ENCODE assay signal across 9 cellular contexts in the genomic region with DNA sequence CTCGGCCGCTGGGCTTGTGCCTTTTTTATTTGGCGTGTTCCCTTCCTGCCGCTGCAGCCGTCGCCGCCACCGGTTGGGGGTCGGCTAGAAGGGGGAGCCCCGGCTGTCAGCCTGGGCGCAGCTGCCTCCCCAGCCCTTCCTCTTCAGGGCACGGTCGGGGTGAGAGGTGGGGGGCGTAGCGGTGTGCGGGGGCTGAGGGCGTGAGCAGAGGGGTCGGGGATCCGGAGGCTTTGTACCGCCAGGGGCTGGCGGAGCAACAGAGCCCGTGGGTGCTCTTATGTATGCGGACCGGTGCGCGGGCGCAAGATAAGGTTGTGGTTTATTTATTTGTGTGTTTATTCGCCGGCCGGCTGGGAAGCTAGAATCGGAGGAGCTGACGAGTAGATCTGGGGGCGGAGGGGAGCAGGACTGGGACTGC. TPM values are rescaled to one million over a fixed set of nuclear protein-coding genes. Genes with fewer than 3 reads are reported as not detected.
DNase-seq lines count a peak whose midpoint lies in the region; ATAC-seq and TF ChIP-seq lines count a peak whose summit lies in the region.
"Had no signal": no experiment of that assay in that cellular context is flagged by ENCODE, and none has a peak within 500 bp of the region (broad histone marks: within the 10 kb centered on the region; RNA-seq: fewer than 3 reads in every experiment).

No MANE protein-coding gene starts in this region.

- H3K4me1 ChIP-seq in esophagus muscularis mucosa = peaks cover 45 to 56% (median 53%) of the 10 kb centered on the region in 4 donors

- no peak for ATAC-seq in HG02588 (IDR thresholded peaks at IDR 0.05; ENCODE audit: unreplicated experiment)

- WGBS in esophagus muscularis mucosa = 0% methylated on average over 17 of the region's 33 CpGs

- no peaks in the 10 kb centered on the region for H3K9me3 ChIP-seq in esophagus muscularis mucosa

- TF ChIP-seq EP300 in esophagus muscularis mucosa (IDR thresholded peaks at IDR 0.05) = no peak

- peak overlapping the region; percentile 80 for H3K4me3 Mint-ChIP-seq in activated CD4-positive, alpha-beta memory T cell treated with anti-CD3 and anti-CD28 coated beads for 36 hours
- peak overlapping the region; percentile 84 to 90 (median 85) for H3K4me3 Mint-ChIP-seq in nephron

- no peaks in the 10 kb centered on the region for H3K9me3 Mint-ChIP-seq in activated CD4-positive, alpha-beta memory T cell treated with anti-CD3 and anti-CD28 coated beads for 36 hours
- H3K9me3 Mint-ChIP-seq in nephron = no peaks in the 10 kb centered on the region

- peak; percentile 31 for DNase-seq in NCI-H345 (lab: John Stamatoyannopoulos, UW)
- DNase-seq in NCI-H345 treated with DMSO at 0.1 percent for 48 hours (lab: John Stamatoyannopoulos, UW; ENCODE audit: unreplicated experiment) = no peak
- DNase-seq in activated CD4-positive, alpha-beta memory T cell treated with anti-CD3 and anti-CD28 coated beads for 36 hours = peak; percentile 45
- no peak for DNase-seq in esophagus muscularis mucosa (ENCODE audit: extremely low spot score)
- DNase-seq in germinal center (ENCODE audit: low spot score) = no peak
- no peak for DNase-seq in GM19240 (ENCODE audit: insufficient read length, low spot score)

- POLR2A ChIA-PET in activated CD4-positive, alpha-beta memory T cell treated with anti-CD3 and anti-CD28 coated beads for 36 hours (lab: Charles Lee) = interaction anchor here (0.9 to 2.0 kb wide), 2 partner anchors 13 to 155 kb away, joined by 3 to 9 read pairs; no protein-coding TSS in a partner anchor

- TF ChIP-seq POLR2A in esophagus muscularis mucosa (IDR thresholded peaks at IDR 0.05; ENCODE audit: low read depth) = no peak

- H3K27ac Mint-ChIP-seq in activated CD4-positive, alpha-beta memory T cell treated with anti-CD3 and anti-CD28 coated beads for 36 hours = peak overlapping the region; percentile 67
- H3K27ac Mint-ChIP-seq in nephron = no peak overlapping the region

- H3K27me3 Mint-ChIP-seq in activated CD4-positive, alpha-beta memory T cell treated with anti-CD3 and anti-CD28 coated beads for 36 hours = peaks cover 16% of the 10 kb centered on the region
- peaks cover 92% of the 10 kb centered on the region for H3K27me3 Mint-ChIP-seq in nephron (ENCODE audit: low read depth)

- no peak for TF ChIP-seq CTCF in esophagus muscularis mucosa (IDR thresholded peaks at IDR 0.05)
- TF ChIP-seq CTCF in nephron (IDR thresholded peaks at IDR 0.05; ENCODE audit: unreplicated experiment in 3 of 3) = no peak

- peak overlapping the region; percentile 96 to 99 (median 99) for H3K4me3 ChIP-seq in esophagus muscularis mucosa

- H3K4me1 Mint-ChIP-seq in activated CD4-positive, alpha-beta memory T cell treated with anti-CD3 and anti-CD28 coated beads for 36 hours (ENCODE audit: low read depth) = peaks cover 6% of the 10 kb centered on the region
- no peaks in the 10 kb centered on the region for H3K4me1 Mint-ChIP-seq in nephron

- H3K27ac ChIP-seq in esophagus muscularis mucosa (replicated peaks in 1 of 4) = peak overlapping the region; percentile 96 to 100 (median 99)

- intact Hi-C loops in activated CD4-positive, alpha-beta memory T cell treated with anti-CD3 and anti-CD28 coated beads for 36 hours (cut with micrococcal nuclease) = loop anchor here (1.0 to 5.0 kb wide), 4 partner anchors 13 to 202 kb away; no protein-coding TSS in a partner anchor
- intact Hi-C loops in esophagus muscularis mucosa (cut with DNase I) = loop anchor here (2.0 to 5.0 kb wide), 2 partner anchors 137 to 203 kb away; no protein-coding TSS in a partner anchor

- H3K36me3 Mint-ChIP-seq in activated CD4-positive, alpha-beta memory T cell treated with anti-CD3 and anti-CD28 coated beads for 36 hours = no peaks in the 10 kb centered on the region
- peaks cover 7% of the 10 kb centered on the region for H3K36me3 Mint-ChIP-seq in nephron (ENCODE audit: low read depth)

- peaks cover 21 to 44% (median 36%) of the 10 kb centered on the region in 4 donors for H3K36me3 ChIP-seq in esophagus muscularis mucosa

- CTCF ChIA-PET in activated CD4-positive, alpha-beta memory T cell treated with anti-CD3 and anti-CD28 coated beads for 36 hours (lab: Charles Lee) = interaction anchor here (0.7 to 2.9 kb wide), 9 partner anchors 13 to 201 kb away, joined by 3 to 19 read pairs (median 4); no protein-coding TSS in a partner anchor

- H3K27me3 ChIP-seq in esophagus muscularis mucosa = no peaks in the 10 kb centered on the region

RNA-seq across cellular contexts. Expression of gene ZBTB16, which starts 0.5 kb away (rescaled TPM):
- total RNA-seq in activated CD4-positive, alpha-beta memory T cell treated with anti-CD3 and anti-CD28 coated beads for 36 hours = 1 to 10 TPM; 7.7 to 9.7 TPM
- total RNA-seq in esophagus muscularis mucosa = 100 to 1,000 TPM; 175 to 319 (median 222) TPM
- total RNA-seq: Daoy had no signal

Comparison
In these comparisons a context has a peak if more than half of its experiments do, and no peak if none do; other contexts are left out.
1. DNase-seq: peak in NCI-H345 (single experiment) and activated CD4-positive, alpha-beta memory T cell treated with anti-CD3 and anti-CD28 coated beads for 36 hours (single experiment); none in NCI-H345 treated with DMSO at 0.1 percent for 48 hours (single experiment), esophagus muscularis mucosa (single experiment), germinal center (single experiment) and GM19240 (single experiment).
2. RNA of gene ZBTB16, which starts 0.5 kb away (total RNA-seq): 175 to 319 TPM in esophagus muscularis mucosa; 7.7 to 9.7 TPM in activated CD4-positive, alpha-beta memory T cell treated with anti-CD3 and anti-CD28 coated beads for 36 hours; every median in the first group is over 10 times any median in the second.